Comparison of ENCODE assay signal across 22 cellular contexts in genomic region chr11:37248145-37248544, GRCh38.
"Had no signal": no experiment of that assay in that cellular context is flagged by ENCODE, and none has a peak within 500 bp of the region (broad histone marks: within the 10 kb centered on the region; RNA-seq: fewer than 3 reads in every experiment).

No MANE protein-coding gene starts in this region.

- H3K27me3 ChIP-seq: esophagus muscularis mucosa, foreskin keratinocyte, gastrocnemius medialis, heart right ventricle had no signal

- H3K9me3 ChIP-seq: esophagus muscularis mucosa, gastrocnemius medialis, lower lobe of right lung had no signal

- H3K4me3 ChIP-seq: coronary artery, dorsolateral prefrontal cortex, esophagus muscularis mucosa, gastrocnemius medialis, heart right ventricle, left ventricle myocardium inferior, lower lobe of right lung, mucosa of descending colon had no signal

- H3K27ac ChIP-seq: coronary artery, dorsolateral prefrontal cortex, esophagus muscularis mucosa, foreskin keratinocyte, gastrocnemius medialis, heart right ventricle, left ventricle myocardium inferior, lower lobe of right lung had no signal

- FAIRE-seq: colon, endothelial cell of umbilical vein, islet of Langerhans, keratinocyte had no signal

- H3K36me3 ChIP-seq: esophagus muscularis mucosa, gastrocnemius medialis, heart right ventricle, left ventricle myocardium inferior, lower lobe of right lung had no signal

- H3K4me1 ChIP-seq: esophagus muscularis mucosa, foreskin keratinocyte, gastrocnemius medialis, heart right ventricle, left ventricle myocardium inferior, lower lobe of right lung had no signal

- ATAC-seq: foreskin keratinocyte, gastrocnemius medialis, heart right ventricle, left cardiac atrium, lower lobe of right lung, mucosa of descending colon had no signal

- DNase-seq: dermis blood vessel endothelial cell; dorsolateral prefrontal cortex; effector CD4-positive, alpha-beta T cell; effector memory CD4-positive, alpha-beta T cell; foreskin keratinocyte; gastrocnemius medialis; glutamatergic neuron; head of caudate nucleus; heart right ventricle; hippocampal formation; left cardiac atrium; left ventricle myocardium inferior; lower lobe of right lung; mesenchymal stem cell; mucosa of descending colon; naive B cell had no signal
